In the genomic region with DNA sequence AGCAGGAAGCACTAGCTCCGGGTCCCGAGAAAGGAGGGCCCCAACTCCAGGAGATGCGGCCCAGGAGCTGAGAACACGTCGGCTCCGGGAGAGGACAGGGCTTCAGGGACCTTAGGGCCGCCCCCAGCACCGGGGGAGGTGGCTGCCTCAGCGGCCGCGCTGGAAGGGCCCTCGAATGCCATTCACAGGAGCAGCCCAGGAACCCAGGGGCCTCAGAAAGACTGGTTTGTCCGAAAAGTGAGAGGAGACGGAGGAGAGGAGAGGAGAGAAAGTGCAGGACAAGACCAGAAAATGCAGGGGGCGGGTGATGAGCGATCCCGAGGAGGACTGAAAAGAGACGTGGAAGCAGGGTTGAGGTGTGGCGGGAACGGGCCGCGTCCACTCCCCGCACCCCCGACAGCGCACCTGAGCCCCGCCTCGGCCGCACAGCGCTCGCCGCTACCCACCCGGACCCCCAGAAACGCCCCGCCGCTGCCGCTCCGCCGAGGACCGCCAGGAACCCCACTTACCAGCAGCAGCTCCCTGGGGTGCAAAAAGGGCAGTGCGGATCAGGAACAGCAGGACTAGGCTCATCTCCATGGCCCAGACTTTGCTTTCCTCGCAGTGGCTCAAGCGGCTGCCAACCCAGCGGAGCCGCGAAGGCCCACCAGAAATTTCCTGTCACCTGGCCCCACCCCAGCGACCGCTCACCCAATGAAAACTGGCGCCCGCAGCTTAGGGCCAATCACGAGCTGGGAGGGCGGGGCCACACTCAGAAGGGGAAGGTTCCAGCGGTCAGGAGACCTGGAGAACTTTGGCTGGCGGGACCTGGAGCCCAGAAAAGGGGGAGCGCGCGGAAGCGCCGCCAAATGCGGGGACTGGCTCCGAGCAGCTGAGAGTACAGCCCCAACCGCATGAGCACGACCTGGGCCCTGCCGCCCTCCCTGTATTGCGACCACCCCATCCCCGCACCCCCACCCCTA, we compare ENCODE assay signal across 8 cellular contexts. TPM values are rescaled to one million over a fixed set of nuclear protein-coding genes. Genes with fewer than 3 reads are reported as not detected.
DNase-seq lines count a peak whose midpoint lies in the region; ATAC-seq and TF ChIP-seq lines count a peak whose summit lies in the region.

No MANE protein-coding gene starts in this region.

- no peaks in the 10 kb centered on the region for H3K79me2 ChIP-seq in OCI-LY7 (ENCODE audit: insufficient read depth, low read depth, low read length)
- peaks cover 5% of the 10 kb centered on the region for H3K79me2 ChIP-seq in fibroblast of lung (ENCODE audit: control insufficient read depth, insufficient read depth, low read length)

- no peaks in the 10 kb centered on the region for H3K36me3 Mint-ChIP-seq in naive thymus-derived CD8-positive, alpha-beta T cell
- H3K36me3 Mint-ChIP-seq in stimulated activated memory B cell treated with anti-CD40 and anti-IgM and Interleukin-4, amounts not matched to agents 10 μg/mL and 1 μg/mL and 100 μg/mL, for 72 hours, result peaks cover 12% of the 10 kb centered on the region

- no peaks in the 10 kb centered on the region for H3K9me3 ChIP-seq in BLaER1
- H3K9me3 ChIP-seq in OCI-LY7 (ENCODE audit: low read length), result no peaks in the 10 kb centered on the region
- no peaks in the 10 kb centered on the region for H3K9me3 ChIP-seq in fibroblast of lung (ENCODE audit: control insufficient read depth, insufficient read depth, low read depth, low read length)

- BruUV-seq in OCI-LY7 (replicated peaks; lab: Mats Ljungman, UMichigan), result no TSS peak

- TF ChIP-seq CTCF in OCI-LY7 (conservative IDR thresholded peaks at IDR 0.05; ENCODE audit: low read length) (no peak), fibroblast of lung (conservative IDR thresholded peaks at IDR 0.05 in 1 of 2, IDR thresholded peaks at IDR 0.05 in 1 of 2; ENCODE audit: low read depth in 1 of 2, low read length in 2 of 2) (no peak)

- POLR2A ChIA-PET in OCI-LY7 (lab: Charles Lee), result interaction anchor here (0.6 to 2.8 kb wide), 5 partner anchors 11 to 235 kb away, joined by 3 to 18 read pairs (median 4); no protein-coding TSS in a partner anchor
- POLR2A ChIA-PET in naive thymus-derived CD8-positive, alpha-beta T cell (lab: Charles Lee), result interaction anchor here (0.6 to 3.8 kb wide), 17 partner anchors 11 to 578 kb away, joined by 3 to 26 read pairs (median 6); a partner anchor contains a TSS

- H3K27me3 Mint-ChIP-seq in naive thymus-derived CD8-positive, alpha-beta T cell, result no peaks in the 10 kb centered on the region
- no peaks in the 10 kb centered on the region for H3K27me3 Mint-ChIP-seq in stimulated activated memory B cell treated with anti-CD40 and anti-IgM and Interleukin-4, amounts not matched to agents 10 μg/mL and 1 μg/mL and 100 μg/mL, for 72 hours

- H3K4me3 Mint-ChIP-seq in naive thymus-derived CD8-positive, alpha-beta T cell, result peak overlapping the region; percentile 91 to 100 (median 96)
- H3K4me3 Mint-ChIP-seq in stimulated activated memory B cell treated with anti-CD40 and anti-IgM and Interleukin-4, amounts not matched to agents 10 μg/mL and 1 μg/mL and 100 μg/mL, for 72 hours, result peak overlapping the region; percentile 89

- peak; percentile 52 for ATAC-seq in HG03378 (IDR thresholded peaks at IDR 0.05; ENCODE audit: unreplicated experiment)
- peak; percentile 81 for ATAC-seq in naive thymus-derived CD8-positive, alpha-beta T cell
- peak; percentile 93 for ATAC-seq in stimulated activated memory B cell treated with anti-CD40 and anti-IgM and Interleukin-4, amounts not matched to agents 10 μg/mL and 1 μg/mL and 100 μg/mL, for 72 hours

- H3K9ac ChIP-seq in BLaER1 (peak overlapping the region; percentile 68), fibroblast of lung (ENCODE audit: insufficient read depth, low read length) (peak overlapping the region; percentile 70)

- H3K9me3 Mint-ChIP-seq in naive thymus-derived CD8-positive, alpha-beta T cell, result no peaks in the 10 kb centered on the region
- H3K9me3 Mint-ChIP-seq in stimulated activated memory B cell treated with anti-CD40 and anti-IgM and Interleukin-4, amounts not matched to agents 10 μg/mL and 1 μg/mL and 100 μg/mL, for 72 hours, result no peaks in the 10 kb centered on the region

- peak; percentile 88 for DNase-seq in OCI-LY7 (ENCODE audit: low spot score)
- DNase-seq in activated T-helper 1 cell treated with Interleukin-2 at 50 U/mL for 16 hours (ENCODE audit: low read depth), result peak; percentile 76
- peak; percentile 63 to 66 for DNase-seq in fibroblast of lung (ENCODE audit: low read depth in 2 of 2)
- DNase-seq in naive thymus-derived CD8-positive, alpha-beta T cell, result peak; percentile 72 to 90 (median 82)

- peaks cover 40 to 71% (median 58%) of the 10 kb centered on the region in 4 donors for H3K4me1 Mint-ChIP-seq in naive thymus-derived CD8-positive, alpha-beta T cell
- H3K4me1 Mint-ChIP-seq in stimulated activated memory B cell treated with anti-CD40 and anti-IgM and Interleukin-4, amounts not matched to agents 10 μg/mL and 1 μg/mL and 100 μg/mL, for 72 hours, result peaks cover 59% of the 10 kb centered on the region

- no peaks in the 10 kb centered on the region for H3K36me3 ChIP-seq in BLaER1
- H3K36me3 ChIP-seq in OCI-LY7 (ENCODE audit: insufficient read depth, low read length), result no peaks in the 10 kb centered on the region
- H3K36me3 ChIP-seq in fibroblast of lung (ENCODE audit: control insufficient read depth, insufficient read depth, low read length), result peaks cover 2% of the 10 kb centered on the region

- H3K4me2 ChIP-seq in BLaER1, result peak overlapping the region; percentile 95
- H3K4me2 ChIP-seq in OCI-LY7 (ENCODE audit: low read length), result peak overlapping the region; percentile 94
- peak overlapping the region; percentile 69 for H3K4me2 ChIP-seq in fibroblast of lung (ENCODE audit: extremely low read depth, insufficient read depth, low read length)

- H3K4me1 ChIP-seq in BLaER1 (peaks cover 33% of the 10 kb centered on the region), OCI-LY7 (ENCODE audit: insufficient read depth, low read length, poor library complexity, severe bottlenecking) (peaks cover 20% of the 10 kb centered on the region), fibroblast of lung (ENCODE audit: control insufficient read depth, extremely low read depth, insufficient read depth, low read length) (peaks cover 5% of the 10 kb centered on the region)

- TF ChIP-seq POLR2A in GM19099 (IDR thresholded peaks at IDR 0.05; ENCODE audit: extremely low read depth, insufficient read length, low read depth), result peak; percentile 67

- H3K27me3 ChIP-seq in BLaER1, result peaks cover 11% of the 10 kb centered on the region; the same call in 1 of the 2 replicates
- H3K27me3 ChIP-seq in fibroblast of lung (ENCODE audit: control insufficient read depth, insufficient read depth, low read length), result no peaks in the 10 kb centered on the region

- CTCF ChIA-PET in OCI-LY7 (lab: Charles Lee; ENCODE audit: unreplicated experiment), result interaction anchor here (0.6 to 1.3 kb wide), 4 partner anchors 15 to 98 kb away, joined by 3 to 15 read pairs (median 3); no protein-coding TSS in a partner anchor

- H3K4me3 ChIP-seq in BLaER1, result peak overlapping the region; percentile 78
- peak overlapping the region; percentile 77 for H3K4me3 ChIP-seq in OCI-LY7 (ENCODE audit: low read depth, low read length, poor library complexity, severe bottlenecking)
- H3K4me3 ChIP-seq in fibroblast of lung (replicated peaks in 1 of 4; ENCODE audit: control extremely low read depth in 1 of 4, insufficient read depth in 1 of 4, low read depth in 3 of 4, low read length in 4 of 4), result peak overlapping the region; percentile 69 to 91 (median 82)

- H3K27ac Mint-ChIP-seq in naive thymus-derived CD8-positive, alpha-beta T cell, result peak overlapping the region; percentile 86 to 96 (median 91)
- H3K27ac Mint-ChIP-seq in stimulated activated memory B cell treated with anti-CD40 and anti-IgM and Interleukin-4, amounts not matched to agents 10 μg/mL and 1 μg/mL and 100 μg/mL, for 72 hours, result peak overlapping the region; percentile 76

- intact Hi-C loops in OCI-LY7 (cut with micrococcal nuclease; ENCODE audit: unreplicated experiment), result no loop called here

- H3K9me2 ChIP-seq in OCI-LY7 (ENCODE audit: insufficient read depth, low read length), result no peaks in the 10 kb centered on the region

- peaks cover 8% of the 10 kb centered on the region; the same call in 1 of the 2 replicates for H4K20me1 ChIP-seq in BLaER1
- no peaks in the 10 kb centered on the region for H4K20me1 ChIP-seq in OCI-LY7 (ENCODE audit: insufficient read depth, low read length)
- no peaks in the 10 kb centered on the region for H4K20me1 ChIP-seq in fibroblast of lung (ENCODE audit: control insufficient read depth, extremely low read depth, insufficient read depth, low read length)

- no peak overlapping the region for H3K27ac ChIP-seq in BLaER1
- no peak overlapping the region for H3K27ac ChIP-seq in OCI-LY7 (ENCODE audit: low read depth, low read length, poor library complexity, severe bottlenecking)
- H3K27ac ChIP-seq in fibroblast of lung (ENCODE audit: insufficient read depth, low read length), result peak overlapping the region; percentile 51

- peak overlapping the region; percentile 81 for H2AFZ ChIP-seq in OCI-LY7 (ENCODE audit: low read length)
- H2AFZ ChIP-seq in fibroblast of lung (ENCODE audit: low read length), result peak overlapping the region; percentile 97

RNA-seq across cellular contexts. Expression of a gene that starts 25.4 kb away (rescaled TPM):
- total RNA-seq in OCI-LY7 (2014; rRNA removed; shearing (Covaris generic)), result 83.2 and 140 TPM in 2 replicates
- total RNA-seq in OCI-LY7 (2022) (56.0 and 65.8 TPM in 2 replicates), fibroblast of lung (4.6 and 5.4 TPM in 2 replicates)
- polyA plus RNA-seq in fibroblast of lung, result 1.5 and 18.7 TPM in 2 replicates
- polyA plus RNA-seq in fibroblast of lung (2012), result 2.1 and 27.6 TPM in 2 replicates
- 1.4 and 39.4 TPM in 2 replicates for polyA minus RNA-seq in fibroblast of lung (ENCODE audit: low replicate concordance)
- 100 to 1,000 TPM; 717 to 744 TPM for total RNA-seq in naive thymus-derived CD8-positive, alpha-beta T cell
- polyA plus RNA-seq in naive thymus-derived CD8-positive, alpha-beta T cell, result 100 to 1,000 TPM; 457 to 626 (median 619) TPM
